ENCODE assay signal across 9 cellular contexts in genomic region chr17:8188408-8188839, GRCh38. TPM values are rescaled to one million over a fixed set of nuclear protein-coding genes. Genes with fewer than 3 reads are reported as not detected.
DNase-seq lines count a peak whose midpoint lies in the region; ATAC-seq and TF ChIP-seq lines count a peak whose summit lies in the region.
"Had no signal": no experiment of that assay in that cellular context is flagged by ENCODE, and none has a peak within 500 bp of the region (broad histone marks: within the 10 kb centered on the region; RNA-seq: fewer than 3 reads in every experiment).

No MANE protein-coding gene starts in this region.

- H3K4me3 ChIP-seq in adrenal gland = peak overlapping the region in 1 of 4 donors; percentile 87
- peak overlapping the region; percentile 83 to 84 for H3K4me3 ChIP-seq in left lung
- H3K4me3 ChIP-seq in upper lobe of left lung = peak overlapping the region in 3 of 4 donors; percentile 65 to 80 (median 66)

- WGBS in adrenal gland, 4 donors = 43 to 52% (median 47%) methylated on average over 6 to 9 of the region's 9 CpGs
- WGBS in upper lobe of left lung, 2 donors = 43 to 46% methylated on average over 4 to 9 of the region's 9 CpGs

- TF ChIP-seq POLR2A in adrenal gland (IDR thresholded peaks at IDR 0.05) (no peak), upper lobe of left lung (IDR thresholded peaks at IDR 0.05) (no peak)

- peaks cover 17% of the 10 kb centered on the region for H3K4me1 Mint-ChIP-seq in activated naive CD8-positive, alpha-beta T cell (ENCODE audit: low read depth)
- H3K4me1 Mint-ChIP-seq in activated naive CD8-positive, alpha-beta T cell treated with anti-CD3 and anti-CD28 coated beads for 36 hours = peaks cover 10% of the 10 kb centered on the region

- H3K4me1 ChIP-seq in adrenal gland (replicated peaks in 1 of 2) = peaks cover 31 to 38% of the 10 kb centered on the region in 2 donors
- H3K4me1 ChIP-seq in left lung = peaks cover 14 to 65% of the 10 kb centered on the region in 2 donors
- peaks cover 35 to 63% (median 44%) of the 10 kb centered on the region in 4 donors for H3K4me1 ChIP-seq in upper lobe of left lung

- H3K27me3 Mint-ChIP-seq in activated naive CD8-positive, alpha-beta T cell = no peaks in the 10 kb centered on the region
- H3K27me3 Mint-ChIP-seq in activated naive CD8-positive, alpha-beta T cell treated with anti-CD3 and anti-CD28 coated beads for 36 hours = no peaks in the 10 kb centered on the region

- ATAC-seq in left lung = no peak
- no peak for ATAC-seq in upper lobe of left lung (ENCODE audit: low FRiP score in 2 of 2)
- ATAC-seq in GM19035 (IDR thresholded peaks at IDR 0.05; ENCODE audit: unreplicated experiment) = no peak

- H3K27ac ChIP-seq in adrenal gland (peak overlapping the region in 4 of 5 donors; percentile 6 to 96 (median 94)), left lung (peak overlapping the region; percentile 97), upper lobe of left lung (peak overlapping the region; percentile 97 to 99 (median 98))

- intact Hi-C loops in adrenal gland (cut with DNase I) (loop anchor here (5.0 to 10.0 kb wide), 2 partner anchors 39 to 64 kb away; partner anchors contain the start of gene HES7 (in 1 of the 2)), left lung (cut with DNase I) (loop anchor here (5.0 to 10.0 kb wide), 2 partner anchors 34 to 64 kb away; partner anchors contain the start of gene HES7 (in 1 of the 2))

- no peak for TF ChIP-seq CTCF in adrenal gland (IDR thresholded peaks at IDR 0.05)
- no peak for TF ChIP-seq CTCF in left lung (IDR thresholded peaks at IDR 0.05)
- TF ChIP-seq CTCF in upper lobe of left lung (IDR thresholded peaks at IDR 0.05) = no peak

- H3K9me3 ChIP-seq in adrenal gland (replicated peaks in 1 of 3) = no peaks in the 10 kb centered on the region
- H3K9me3 ChIP-seq in left lung = no peaks in the 10 kb centered on the region
- no peaks in the 10 kb centered on the region for H3K9me3 ChIP-seq in upper lobe of left lung

- no peak for TF ChIP-seq EP300 in upper lobe of left lung (IDR thresholded peaks at IDR 0.05)

- peak overlapping the region; percentile 84 for H3K27ac Mint-ChIP-seq in activated naive CD8-positive, alpha-beta T cell
- no peak overlapping the region for H3K27ac Mint-ChIP-seq in activated naive CD8-positive, alpha-beta T cell treated with anti-CD3 and anti-CD28 coated beads for 36 hours

- no peaks in the 10 kb centered on the region for H3K36me3 Mint-ChIP-seq in activated naive CD8-positive, alpha-beta T cell
- no peaks in the 10 kb centered on the region for H3K36me3 Mint-ChIP-seq in activated naive CD8-positive, alpha-beta T cell treated with anti-CD3 and anti-CD28 coated beads for 36 hours

- no peak overlapping the region for H3K4me3 Mint-ChIP-seq in activated naive CD8-positive, alpha-beta T cell
- no peak overlapping the region for H3K4me3 Mint-ChIP-seq in activated naive CD8-positive, alpha-beta T cell treated with anti-CD3 and anti-CD28 coated beads for 36 hours

- no peaks in the 10 kb centered on the region for H3K27me3 ChIP-seq in adrenal gland
- no peaks in the 10 kb centered on the region for H3K27me3 ChIP-seq in left lung
- no peaks in the 10 kb centered on the region for H3K27me3 ChIP-seq in upper lobe of left lung

- DNase-seq in activated naive CD8-positive, alpha-beta T cell treated with anti-CD3 and anti-CD28 coated beads for 36 hours = no peak
- DNase-seq in adrenal gland (peak in 4 of 7 donors; percentile 25 to 66 (median 43)), left lung (peak in 1 of 2 donors; percentile 41), upper lobe of left lung (no peak), NCI-H774 (lab: John Stamatoyannopoulos, UW) (no peak), GM19238 (ENCODE audit: insufficient read length, low spot score) (no peak)
- DNase-seq: KG1 had no signal

- H3K36me3 ChIP-seq in adrenal gland (replicated peaks in 1 of 2) (no peaks in the 10 kb centered on the region), left lung (no peaks in the 10 kb centered on the region), upper lobe of left lung (no peaks in the 10 kb centered on the region)

- no peaks in the 10 kb centered on the region for H3K9me3 Mint-ChIP-seq in activated naive CD8-positive, alpha-beta T cell (ENCODE audit: low read depth)
- H3K9me3 Mint-ChIP-seq in activated naive CD8-positive, alpha-beta T cell treated with anti-CD3 and anti-CD28 coated beads for 36 hours = no peaks in the 10 kb centered on the region

RNA-seq across cellular contexts. Expression of gene BORCS6, which starts 1.6 kb away (rescaled TPM):
- 1 to 10 TPM; 5.1 to 5.2 TPM for total RNA-seq in activated naive CD8-positive, alpha-beta T cell treated with anti-CD3 and anti-CD28 coated beads for 36 hours
- total RNA-seq in adrenal gland (10 to 100 TPM; 10.5 to 29.7 (median 15.2) TPM), left lung (10 to 100 TPM in 1 of 2 donors, 1 to 10 TPM in 1; 8.8 to 10.6 TPM), upper lobe of left lung (10 to 100 TPM in 4 of 6 donors, 1 to 10 TPM in 2; 7.3 to 12.5 (median 11.1) TPM)
- polyA plus RNA-seq in adrenal gland = 1 to 10 TPM; 3.3 to 5.3 (median 5.0) TPM

RNA-seq across cellular contexts. Expression of gene TMEM107, which starts 12.2 kb away (rescaled TPM):
- total RNA-seq in activated naive CD8-positive, alpha-beta T cell treated with anti-CD3 and anti-CD28 coated beads for 36 hours = 10 to 100 TPM; 26.0 to 26.3 TPM
- total RNA-seq in adrenal gland = 10 to 100 TPM in 7 of 8 donors, 1 to 10 TPM in 1; 6.2 to 31.9 (median 20.1) TPM
- polyA plus RNA-seq in adrenal gland = 10 to 100 TPM in 2 of 3 donors, 1 to 10 TPM in 1; 8.3 to 14.0 (median 11.9) TPM
- total RNA-seq in left lung = 10 to 100 TPM; 15.0 to 15.9 TPM
- total RNA-seq in upper lobe of left lung = 10 to 100 TPM; 11.5 to 32.5 (median 17.3) TPM

RNA-seq across cellular contexts. Expression of gene AURKB, which starts 22.0 kb away (rescaled TPM):
- total RNA-seq in activated naive CD8-positive, alpha-beta T cell treated with anti-CD3 and anti-CD28 coated beads for 36 hours = 100 to 1,000 TPM; 177 to 181 TPM
- 1 to 10 TPM; 1.6 to 6.6 (median 2.2) TPM for total RNA-seq in adrenal gland
- 1 to 10 TPM; 2.0 to 2.2 (median 2.2) TPM for polyA plus RNA-seq in adrenal gland
- total RNA-seq in left lung = 10 to 100 TPM in 1 of 2 donors, 1 to 10 TPM in 1; 2.7 to 10.2 TPM
- 1 to 10 TPM in 5 of 6 donors, not detected in 1; 1.8 to 8.1 (median 5.3) TPM for total RNA-seq in upper lobe of left lung

RNA-seq across cellular contexts. Expression of gene VAMP2, which starts 25.7 kb away (rescaled TPM):
- total RNA-seq in activated naive CD8-positive, alpha-beta T cell treated with anti-CD3 and anti-CD28 coated beads for 36 hours = 10 to 100 TPM; 27.7 to 28.4 TPM
- total RNA-seq in adrenal gland (100 to 1,000 TPM in 2 of 8 donors, 10 to 100 TPM in 6; 18.8 to 139 (median 61.5) TPM), left lung (10 to 100 TPM; 48.3 to 48.9 TPM), upper lobe of left lung (10 to 100 TPM; 27.2 to 75.8 (median 49.8) TPM)
- polyA plus RNA-seq in adrenal gland = 100 to 1,000 TPM in 1 of 3 donors, 10 to 100 TPM in 2; 65.8 to 206 (median 81.2) TPM

RNA-seq across cellular contexts. Expression of gene PER1, which starts 36.2 kb away (rescaled TPM):
- 10 to 100 TPM; 55.7 to 56.1 TPM for total RNA-seq in activated naive CD8-positive, alpha-beta T cell treated with anti-CD3 and anti-CD28 coated beads for 36 hours
- 100 to 1,000 TPM in 5 of 8 donors, 10 to 100 TPM in 3; 40.1 to 295 (median 108) TPM for total RNA-seq in adrenal gland
- polyA plus RNA-seq in adrenal gland = 100 to 1,000 TPM in 2 of 3 donors, 10 to 100 TPM in 1; 12.4 to 360 (median 161) TPM
- 100 to 1,000 TPM; 101 to 111 TPM for total RNA-seq in left lung
- 100 to 1,000 TPM; 112 to 358 (median 288) TPM for total RNA-seq in upper lobe of left lung

Comparison
In these comparisons a context has a peak if more than half of its experiments do, and no peak if none do; other contexts are left out.
1. DNase-seq: peak in adrenal gland (4 of 7); none in activated naive CD8-positive, alpha-beta T cell treated with anti-CD3 and anti-CD28 coated beads for 36 hours (single experiment), upper lobe of left lung (0 of 2), NCI-H774 (single experiment) and GM19238 (single experiment).
2. RNA of gene AURKB, which starts 22.0 kb away (total RNA-seq): 177 to 181 TPM in activated naive CD8-positive, alpha-beta T cell treated with anti-CD3 and anti-CD28 coated beads for 36 hours; 2.7 to 10.2 TPM in left lung, 1.8 to 8.1 TPM in upper lobe of left lung and 1.6 to 6.6 TPM in adrenal gland; every median in the first group is over 10 times any median in the second.
3. Peak in every context shown above with its lines, with median percentiles within 50 percentile points of each other: H3K27ac ChIP-seq.